ENCODE assay signal across 13 cellular contexts in genomic region chr15:75350601-75351331, GRCh38. TPM values are rescaled to one million over a fixed set of nuclear protein-coding genes. Genes with fewer than 3 reads are reported as not detected.
DNase-seq lines count a peak whose midpoint lies in the region; ATAC-seq, FAIRE-seq and TF ChIP-seq lines count a peak whose summit lies in the region.
"Had no signal": no experiment of that assay in that cellular context is flagged by ENCODE, and none has a peak within 500 bp of the region (broad histone marks: within the 10 kb centered on the region; RNA-seq: fewer than 3 reads in every experiment).

No MANE protein-coding gene starts in this region.

- FAIRE-seq in GM12892 (lab: Jason Lieb, UNC) = no peak
- FAIRE-seq: A204.1 had no signal

- no peak for ATAC-seq in naive thymus-derived CD8-positive, alpha-beta T cell
- no peak for ATAC-seq in GM18498 (IDR thresholded peaks at IDR 0.05; ENCODE audit: unreplicated experiment)

- H3K36me3 Mint-ChIP-seq in activated T-helper 1 cell treated with anti-CD3 and anti-CD28 coated beads, Interleukin-12 subunit alpha, Interleukin-12 subunit beta, Interleukin-2, Interleukin-4 antibody, amounts not matched to agents 30 ng/mL and 10 ng/mL and 1 ng/mL, durations not matched to agents 14 hours and 24 hours and 36 hours (ENCODE audit: low read depth) = peaks cover 22% of the 10 kb centered on the region
- H3K36me3 Mint-ChIP-seq in naive thymus-derived CD8-positive, alpha-beta T cell = peaks cover 0 to 3% (median 2%) of the 10 kb centered on the region in 3 donors

- POLR2A ChIA-PET in naive thymus-derived CD8-positive, alpha-beta T cell (lab: Charles Lee) = interaction anchor here (0.6 to 7.3 kb wide), 6 partner anchors 15 to 108 kb away, joined by 3 to 76 read pairs (median 4); partner anchors contain the start of genes COMMD4, MAN2C1 and SIN3A

- intact Hi-C loops in activated T-helper 1 cell treated with anti-CD3 and anti-CD28 coated beads, Interleukin-12 subunit alpha, Interleukin-12 subunit beta, Interleukin-2, Interleukin-4 antibody, amounts not matched to agents 30 ng/mL and 10 ng/mL and 1 ng/mL, durations not matched to agents 14 hours and 24 hours and 36 hours (cut with micrococcal nuclease) = no loop called here

- 0 out of 2 replicates have a peak, but pooled peaks have one; percentile 30 for TF ChIP-seq POLR2A in GM12892 (IDR thresholded peaks at IDR 0.05; ENCODE audit: low read depth, low read length)

- H3K27me3 Mint-ChIP-seq in activated T-helper 1 cell treated with anti-CD3 and anti-CD28 coated beads, Interleukin-12 subunit alpha, Interleukin-12 subunit beta, Interleukin-2, Interleukin-4 antibody, amounts not matched to agents 30 ng/mL and 10 ng/mL and 1 ng/mL, durations not matched to agents 14 hours and 24 hours and 36 hours (ENCODE audit: insufficient read depth) = peaks cover 12% of the 10 kb centered on the region
- H3K27me3 Mint-ChIP-seq in naive thymus-derived CD8-positive, alpha-beta T cell = peaks cover 0 to 3% (median 0%) of the 10 kb centered on the region in 5 donors

- DNase-seq in NK-92 treated with Interleukin-12 subunit alpha and Interleukin-12 subunit beta, amount 100 ng/mL, for 24 hours (lab: John Stamatoyannopoulos, UW) = peak; percentile 39
- DNase-seq in NK-92 (lab: John Stamatoyannopoulos, UW; ENCODE audit: unreplicated experiment) (no peak), GM12892 (ENCODE audit: insufficient read length) (no peak), NCI-H1092 (lab: John Stamatoyannopoulos, UW) (no peak), NCI-H146 (lab: John Stamatoyannopoulos, UW) (no peak)
- no peak for DNase-seq in activated T-helper 1 cell treated with anti-CD3 and anti-CD28 coated beads, Interleukin-12 subunit alpha, Interleukin-12 subunit beta, Interleukin-2, Interleukin-4 antibody, amounts not matched to agents 30 ng/mL and 10 ng/mL and 1 ng/mL, durations not matched to agents 14 hours and 24 hours and 36 hours (ENCODE audit: low spot score)
- DNase-seq in naive thymus-derived CD8-positive, alpha-beta T cell = peak in 1 of 10 donors; percentile 7
- DNase-seq: foreskin melanocyte, NCI-H1092 treated with DMSO at 0.1 percent for 48 hours, NCI-H446 treated with DMSO at 0.1 percent for 48 hours, SHP77 had no signal

- peak overlapping the region; percentile 89 for H3K27ac Mint-ChIP-seq in activated T-helper 1 cell treated with anti-CD3 and anti-CD28 coated beads, Interleukin-12 subunit alpha, Interleukin-12 subunit beta, Interleukin-2, Interleukin-4 antibody, amounts not matched to agents 30 ng/mL and 10 ng/mL and 1 ng/mL, durations not matched to agents 14 hours and 24 hours and 36 hours
- H3K27ac Mint-ChIP-seq in naive thymus-derived CD8-positive, alpha-beta T cell = peak overlapping the region; percentile 81 to 100 (median 96)

- H3K4me3 Mint-ChIP-seq in activated T-helper 1 cell treated with anti-CD3 and anti-CD28 coated beads, Interleukin-12 subunit alpha, Interleukin-12 subunit beta, Interleukin-2, Interleukin-4 antibody, amounts not matched to agents 30 ng/mL and 10 ng/mL and 1 ng/mL, durations not matched to agents 14 hours and 24 hours and 36 hours = peak overlapping the region; percentile 17
- peak overlapping the region in 3 of 10 donors; percentile 5 to 86 (median 81) for H3K4me3 Mint-ChIP-seq in naive thymus-derived CD8-positive, alpha-beta T cell

- H3K4me1 Mint-ChIP-seq in activated T-helper 1 cell treated with anti-CD3 and anti-CD28 coated beads, Interleukin-12 subunit alpha, Interleukin-12 subunit beta, Interleukin-2, Interleukin-4 antibody, amounts not matched to agents 30 ng/mL and 10 ng/mL and 1 ng/mL, durations not matched to agents 14 hours and 24 hours and 36 hours (ENCODE audit: low read depth) = peaks cover 26% of the 10 kb centered on the region
- H3K4me1 Mint-ChIP-seq in naive thymus-derived CD8-positive, alpha-beta T cell = peaks cover 17 to 42% (median 40%) of the 10 kb centered on the region in 4 donors

- H3K9me3 Mint-ChIP-seq in activated T-helper 1 cell treated with anti-CD3 and anti-CD28 coated beads, Interleukin-12 subunit alpha, Interleukin-12 subunit beta, Interleukin-2, Interleukin-4 antibody, amounts not matched to agents 30 ng/mL and 10 ng/mL and 1 ng/mL, durations not matched to agents 14 hours and 24 hours and 36 hours = peaks cover 19% of the 10 kb centered on the region
- H3K9me3 Mint-ChIP-seq in naive thymus-derived CD8-positive, alpha-beta T cell = peaks cover 0 to 27% (median 4%) of the 10 kb centered on the region in 9 donors

RNA-seq across cellular contexts. Expression of gene NEIL1, which starts 3.9 kb away (rescaled TPM):
- polyA plus RNA-seq in GM12892 (2012; ENCODE audit: missing spikeins) = 7.1 TPM
- total RNA-seq in activated T-helper 1 cell treated with anti-CD3 and anti-CD28 coated beads, Interleukin-12 subunit alpha, Interleukin-12 subunit beta, Interleukin-2, Interleukin-4 antibody, amounts not matched to agents 30 ng/mL and 10 ng/mL and 1 ng/mL, durations not matched to agents 14 hours and 24 hours and 36 hours = 4.7 and 5.3 TPM in 2 replicates
- 1 to 10 TPM; 6.1 to 9.2 TPM for total RNA-seq in naive thymus-derived CD8-positive, alpha-beta T cell
- 1 to 10 TPM; 2.1 to 3.5 (median 2.2) TPM for polyA plus RNA-seq in naive thymus-derived CD8-positive, alpha-beta T cell

RNA-seq across cellular contexts. Expression of gene COMMD4, which starts 14.9 kb away (rescaled TPM):
- 54.4 TPM for polyA plus RNA-seq in GM12892 (2012; ENCODE audit: missing spikeins)
- 79.8 and 79.9 TPM in 2 replicates for total RNA-seq in activated T-helper 1 cell treated with anti-CD3 and anti-CD28 coated beads, Interleukin-12 subunit alpha, Interleukin-12 subunit beta, Interleukin-2, Interleukin-4 antibody, amounts not matched to agents 30 ng/mL and 10 ng/mL and 1 ng/mL, durations not matched to agents 14 hours and 24 hours and 36 hours
- total RNA-seq in naive thymus-derived CD8-positive, alpha-beta T cell = 10 to 100 TPM; 22.0 to 24.0 TPM
- polyA plus RNA-seq in naive thymus-derived CD8-positive, alpha-beta T cell = 10 to 100 TPM; 27.2 to 42.5 (median 40.8) TPM

RNA-seq across cellular contexts. Expression of gene MAN2C1, which starts 17.6 kb away (rescaled TPM):
- polyA plus RNA-seq in GM12892 (2012; ENCODE audit: missing spikeins) = 123 TPM
- total RNA-seq in activated T-helper 1 cell treated with anti-CD3 and anti-CD28 coated beads, Interleukin-12 subunit alpha, Interleukin-12 subunit beta, Interleukin-2, Interleukin-4 antibody, amounts not matched to agents 30 ng/mL and 10 ng/mL and 1 ng/mL, durations not matched to agents 14 hours and 24 hours and 36 hours = 250 and 254 TPM in 2 replicates
- total RNA-seq in naive thymus-derived CD8-positive, alpha-beta T cell = 100 to 1,000 TPM; 369 to 370 TPM
- polyA plus RNA-seq in naive thymus-derived CD8-positive, alpha-beta T cell = 10 to 100 TPM; 20.4 to 29.8 (median 28.7) TPM
